ENCODE assay signal across 11 cellular contexts in the genomic region with DNA sequence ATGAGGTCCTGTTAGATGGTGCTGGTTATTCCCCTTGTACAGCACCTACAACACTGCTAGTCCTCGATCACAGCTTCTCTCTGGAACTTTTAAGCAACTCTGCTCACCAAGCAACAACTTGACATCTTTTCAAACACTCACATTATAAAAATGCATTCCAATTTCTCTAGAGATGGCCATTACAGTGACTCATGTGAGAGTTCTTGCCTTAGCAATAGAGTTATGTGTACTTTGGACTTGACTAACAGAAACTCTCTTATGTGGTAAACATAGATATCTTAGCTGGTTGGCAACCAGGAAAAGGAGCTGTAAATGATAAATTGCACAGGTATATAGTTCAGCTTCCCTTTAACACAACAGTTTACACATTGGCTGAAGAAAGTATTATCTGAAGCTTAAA.
DNase-seq lines count a peak whose midpoint lies in the region; ATAC-seq and TF ChIP-seq lines count a peak whose summit lies in the region.
"Had no signal": no experiment of that assay in that cellular context is flagged by ENCODE, and none has a peak within 500 bp of the region (broad histone marks: within the 10 kb centered on the region; RNA-seq: fewer than 3 reads in every experiment).

No MANE protein-coding gene starts in this region.

- POLR2A ChIA-PET in GM10248 (lab: Yijun Ruan, JAX) = no interaction called here

- peak; percentile 49 for DNase-seq in RKO (ENCODE audit: low spot score)
- peak; percentile 22 for DNase-seq in fibroblast of the conjunctiva (ENCODE audit: low read depth)
- peak; percentile 93 for DNase-seq in stromal cell of bone marrow (ENCODE audit: low read depth)
- DNase-seq in GM10248 (ENCODE audit: extremely low spot score) = no peak
- DNase-seq in HuH-7.5 (ENCODE audit: low spot score) = no peak
- DNase-seq: esophagus squamous epithelium, H7, naive B cell had no signal

- ATAC-seq in GM18867 (IDR thresholded peaks at IDR 0.05; ENCODE audit: unreplicated experiment) (peak; percentile 67), GM21619 (IDR thresholded peaks at IDR 0.05; ENCODE audit: unreplicated experiment) (no peak), GM21367 (IDR thresholded peaks at IDR 0.05; ENCODE audit: unreplicated experiment) (no peak)

- CTCF ChIA-PET in GM10248 (lab: Yijun Ruan, JAX) = interaction anchor here (1.0 to 1.4 kb wide), 2 partner anchors 10 to 12 kb away, joined by 4 to 7 read pairs; no protein-coding TSS in a partner anchor

- TF ChIP-seq CTCF in GM10248 (IDR thresholded peaks at IDR 0.05; ENCODE audit: control extremely low read depth, extremely low read depth, low read depth, missing control alignments) = no peak

Comparison
In these comparisons a context has a peak if more than half of its experiments do, and no peak if none do; other contexts are left out.
1. DNase-seq: peak in RKO (single experiment), fibroblast of the conjunctiva (single experiment) and stromal cell of bone marrow (single experiment); none in GM10248 (single experiment) and HuH-7.5 (single experiment).